In genomic region chr13:23372264-23372905, GRCh38 we compare ENCODE assay signal across 11 cellular contexts.
A peak's percentile ranks its signal among the peaks of the same experiment; 100 is the strongest.
DNase-seq lines count a peak whose midpoint lies in the region; ATAC-seq and TF ChIP-seq lines count a peak whose summit lies in the region.
"Had no signal": no experiment of that assay in that cellular context is flagged by ENCODE, and none has a peak within 500 bp of the region (broad histone marks: within the 10 kb centered on the region; RNA-seq: fewer than 3 reads in every experiment).

No MANE protein-coding gene starts in this region.

- H3K9me3 Mint-ChIP-seq in chondrocyte (ENCODE audit: low read depth): no peaks in the 10 kb centered on the region

- H3K36me3 ChIP-seq in left ventricle myocardium inferior (peaks cover 34% of the 10 kb centered on the region), psoas muscle (ENCODE audit: insufficient read depth in 1 of 2, low read depth in 1 of 2) (peaks cover 0 to 40% of the 10 kb centered on the region in 2 donors)
- H3K36me3 ChIP-seq: uterus had no signal

- H3K4me1 ChIP-seq in left ventricle myocardium inferior (peaks cover 42% of the 10 kb centered on the region), psoas muscle (peaks cover 23% of the 10 kb centered on the region)
- H3K4me1 ChIP-seq: uterus had no signal

- H3K27me3 Mint-ChIP-seq in chondrocyte (ENCODE audit: low read depth): no peaks in the 10 kb centered on the region

- H3K27me3 ChIP-seq in left ventricle myocardium inferior (ENCODE audit: low read depth) (no peaks in the 10 kb centered on the region), psoas muscle (ENCODE audit: insufficient read depth in 3 of 3, low read length in 2 of 3) (no peaks in the 10 kb centered on the region)
- H3K27me3 ChIP-seq: uterus had no signal

- no peaks in the 10 kb centered on the region for H3K9me3 ChIP-seq in left ventricle myocardium inferior (replicated peaks)
- H3K9me3 ChIP-seq in psoas muscle: no peaks in the 10 kb centered on the region
- H3K9me3 ChIP-seq: uterus had no signal

- no peak for DNase-seq in left ventricle myocardium inferior
- no peak for DNase-seq in Right ventricle myocardium superior
- peak; percentile 32 for DNase-seq in OCI-M1 (lab: John Stamatoyannopoulos, UW)
- no peak for DNase-seq in chondrocyte (ENCODE audit: low spot score)
- DNase-seq in DMS53 treated with DMSO at 0.1 percent for 48 hours (lab: John Stamatoyannopoulos, UW; ENCODE audit: unreplicated experiment): no peak
- no peak for DNase-seq in GM10266 (ENCODE audit: extremely low spot score)
- no peak for DNase-seq in psoas muscle
- no peak for DNase-seq in dedifferentiated amniotic fluid mesenchymal stem cell (ENCODE audit: extremely low spot score)
- DNase-seq: NCI-H510A; stimulated activated CD4-positive, alpha-beta T cell treated with anti-CD3 and anti-CD28 coated beads, Interleukin-4, amount 100 ng/mL, for 1 hour; uterus had no signal

- peaks cover 49% of the 10 kb centered on the region for H3K4me1 Mint-ChIP-seq in chondrocyte (ENCODE audit: low read depth)

- TF ChIP-seq CTCF in left ventricle myocardium inferior (IDR thresholded peaks at IDR 0.05; ENCODE audit: borderline replicate concordance) (no peak), chondrocyte (IDR thresholded peaks at IDR 0.05) (no peak), GM10266 (IDR thresholded peaks at IDR 0.05; ENCODE audit: control insufficient read depth, insufficient read depth, low read depth, missing control alignments) (no peak), psoas muscle (IDR thresholded peaks at IDR 0.05) (no peak)

- peak overlapping the region; percentile 85 for H3K27ac Mint-ChIP-seq in chondrocyte (ENCODE audit: unreplicated experiment)

- 39 to 47% (median 43%) methylated on average over 5 of the region's 5 CpGs for WGBS in psoas muscle, 3 donors

- H3K27ac ChIP-seq in left ventricle myocardium inferior (replicated peaks) (peak overlapping the region; percentile 5), psoas muscle (no peak overlapping the region)
- H3K27ac ChIP-seq: uterus had no signal

- intact Hi-C loops in left ventricle myocardium inferior (cut with micrococcal nuclease): no loop called here
- intact Hi-C loops in Right ventricle myocardium superior (cut with DNase I): no loop called here
- intact Hi-C loops in psoas muscle (cut with DNase I): loop anchor here in 1 of 2 donors (10.0 kb wide), 1 partner anchor 502 kb away; no protein-coding TSS in a partner anchor

- H3K4me3 ChIP-seq in left ventricle myocardium inferior (no peak overlapping the region), psoas muscle (no peak overlapping the region)
- H3K4me3 ChIP-seq: uterus had no signal

- H3K36me3 Mint-ChIP-seq in chondrocyte (ENCODE audit: low read depth): peaks cover 23% of the 10 kb centered on the region

- ATAC-seq in Right ventricle myocardium superior (ENCODE audit: poor library complexity): no peak
- no peak for ATAC-seq in psoas muscle

- peak overlapping the region; percentile 73 for H3K4me3 Mint-ChIP-seq in chondrocyte (ENCODE audit: unreplicated experiment)
